ENCODE assay signal across 17 cellular contexts in the genomic region with DNA sequence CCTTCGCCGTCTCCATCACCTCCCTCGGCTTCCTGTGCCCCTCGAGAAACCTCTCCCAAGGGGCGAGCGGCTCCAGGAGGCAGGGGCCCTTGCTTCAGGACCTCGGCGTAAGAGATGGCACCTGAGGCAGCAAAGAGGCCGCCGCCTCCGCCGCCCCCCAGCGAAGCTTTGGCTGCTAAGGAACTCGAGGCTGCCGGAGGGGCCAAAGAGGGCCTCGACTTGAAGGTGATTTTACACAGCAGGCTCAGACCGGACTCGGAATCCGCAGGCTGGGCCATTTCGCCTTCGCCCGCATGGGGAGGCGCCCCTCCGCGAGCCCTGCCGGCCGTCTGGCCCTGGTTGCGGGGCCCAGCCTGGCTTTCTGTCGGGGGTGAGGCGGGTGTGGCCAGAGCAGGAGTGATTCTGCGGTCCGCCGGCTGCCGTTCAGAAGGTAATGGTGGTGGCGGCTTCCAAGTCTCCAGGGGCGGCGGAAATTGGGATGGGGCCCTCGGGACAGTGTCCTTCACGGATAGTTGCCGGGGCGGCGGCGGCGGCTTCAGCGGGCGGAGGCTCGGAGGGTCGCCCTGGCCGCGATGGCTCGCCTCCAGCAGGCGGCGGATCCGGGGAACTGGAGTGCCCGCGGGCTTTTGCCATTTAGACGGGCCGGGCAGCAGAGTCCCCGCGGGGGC. TPM values are rescaled to one million over a fixed set of nuclear protein-coding genes. Genes with fewer than 3 reads are reported as not detected.
A peak's percentile ranks its signal among the peaks of the same experiment; 100 is the strongest.
DNase-seq lines count a peak whose midpoint lies in the region; ATAC-seq, FAIRE-seq and TF ChIP-seq lines count a peak whose summit lies in the region.
"Had no signal": no experiment of that assay in that cellular context is flagged by ENCODE, and none has a peak within 500 bp of the region (broad histone marks: within the 10 kb centered on the region; RNA-seq: fewer than 3 reads in every experiment).

No MANE protein-coding gene starts in this region.

- H4K91ac ChIP-seq in H1 (replicated peaks; ENCODE audit: insufficient read length, low read length), result no peak overlapping the region
- H4K91ac ChIP-seq in neuronal stem cell (ENCODE audit: low read depth, low read length, poor library complexity), result no peak overlapping the region

- H3K79me1 ChIP-seq in H1 (ENCODE audit: low read depth, low read length), result peaks cover 4% of the 10 kb centered on the region; the same call in 1 of the 2 replicates
- peaks cover 5% of the 10 kb centered on the region for H3K79me1 ChIP-seq in neuronal stem cell (ENCODE audit: low read depth, low read length)

- no peak for ATAC-seq in GM21381 (IDR thresholded peaks at IDR 0.05; ENCODE audit: unreplicated experiment)
- ATAC-seq in GM18498 (IDR thresholded peaks at IDR 0.05; ENCODE audit: unreplicated experiment), result no peak
- ATAC-seq: activated CD8-positive, alpha-beta T cell treated with anti-CD3 and anti-CD28 coated beads for 36 hours had no signal

- H4K8ac ChIP-seq in H1 (ENCODE audit: extremely low read depth, insufficient read depth, low read length), result peak overlapping the region; percentile 62; the same call in 1 of the 2 replicates
- H4K8ac ChIP-seq in neuronal stem cell (ENCODE audit: low read depth, low read length), result no peak overlapping the region

- peaks cover 0 to 14% of the 10 kb centered on the region in 2 experiments for H4K20me1 ChIP-seq in H1 (replicated peaks in 1 of 2; ENCODE audit: control insufficient read depth in 1 of 2, insufficient read depth in 2 of 2, low read length in 2 of 2)

- H2BK120ac ChIP-seq in H1 (replicated peaks; ENCODE audit: low read depth, low read length), result no peak overlapping the region
- H2BK120ac ChIP-seq in neuronal stem cell (ENCODE audit: low read depth, low read length), result no peak overlapping the region

- H3K36me3 ChIP-seq in HEK293 (ENCODE audit: control insufficient read depth in 2 of 2, insufficient read depth in 1 of 2, low read length in 2 of 2) (peaks cover 29 to 47% of the 10 kb centered on the region in 2 experiments), H1 (ENCODE audit: control insufficient read depth in 2 of 4, insufficient read depth in 4 of 4, low read length in 3 of 4) (peaks cover 4 to 17% (median 12%) of the 10 kb centered on the region in 4 experiments; a peak in 7 of 8 replicates), neuronal stem cell (replicated peaks in 1 of 2; ENCODE audit: control insufficient read depth in 2 of 2, insufficient read depth in 2 of 2, low read length in 2 of 2) (peaks cover 21 to 51% of the 10 kb centered on the region in 2 donors)

- H3K18ac ChIP-seq in H1 (ENCODE audit: extremely low read depth, low read length) (no peak overlapping the region; the same call in 1 of the 2 replicates), neuronal stem cell (ENCODE audit: low read length) (no peak overlapping the region)

- H2BK15ac ChIP-seq in H1 (ENCODE audit: low read length) (no peak overlapping the region), neuronal stem cell (ENCODE audit: low read length) (no peak overlapping the region)

- no peak overlapping the region for H3K56ac ChIP-seq in H1 (replicated peaks; ENCODE audit: insufficient read length, low read depth, low read length)

- H3K27me3 ChIP-seq in H1 (replicated peaks in 1 of 4; ENCODE audit: control insufficient read depth in 3 of 4, extremely low read depth in 1 of 4, insufficient read depth in 3 of 4, low read length in 3 of 4), result no peaks in the 10 kb centered on the region
- no peaks in the 10 kb centered on the region for H3K27me3 ChIP-seq in neuronal stem cell (ENCODE audit: control insufficient read depth in 3 of 3, insufficient read depth in 3 of 3, low read depth in 1 of 3, low read length in 3 of 3)
- H3K27me3 ChIP-seq: dorsolateral prefrontal cortex had no signal

- peaks cover 26% of the 10 kb centered on the region for H3K4me1 Mint-ChIP-seq in CD14-positive monocyte

- H3K4me3 Mint-ChIP-seq in CD14-positive monocyte, result peak overlapping the region; percentile 79 to 93

- peaks cover 12% of the 10 kb centered on the region for H3K23me2 ChIP-seq in H1 (ENCODE audit: low read depth, low read length)

- H3K4ac ChIP-seq in H1 (replicated peaks; ENCODE audit: insufficient read length, low read depth, low read length) (no peak overlapping the region), neuronal stem cell (ENCODE audit: low read length) (no peak overlapping the region)

- CTCF ChIA-PET in HEK293 (lab: Yijun Ruan, JAX) (interaction anchor here (1.4 to 1.9 kb wide), 2 partner anchors 16 to 152 kb away, joined by 4 to 14 read pairs; partner anchors contain the start of gene FAM98C), H1 (lab: Charles Lee; ENCODE audit: partially characterized antibody) (interaction anchor here (0.6 to 3.2 kb wide), 8 partner anchors 11 to 485 kb away, joined by 3 to 37 read pairs (median 4); partner anchors contain the start of genes FAM98C and PSMD8)

- peaks cover 19% of the 10 kb centered on the region for H3K4me1 ChIP-seq in HEK293 (ENCODE audit: control insufficient read depth, insufficient read depth, low read length)
- peaks cover 3 to 21% (median 11%) of the 10 kb centered on the region in 4 experiments for H3K4me1 ChIP-seq in H1 (replicated peaks in 1 of 4; ENCODE audit: control insufficient read depth in 3 of 4, insufficient read depth in 4 of 4, low read length in 3 of 4)
- peaks cover 8% of the 10 kb centered on the region in 2 donors for H3K4me1 ChIP-seq in neuronal stem cell (ENCODE audit: control insufficient read depth in 2 of 2, insufficient read depth in 1 of 2, low read depth in 1 of 2, low read length in 2 of 2)

- H3K23ac ChIP-seq in H1 (ENCODE audit: insufficient read length), result no peak overlapping the region
- H3K23ac ChIP-seq in neuronal stem cell (ENCODE audit: low read depth, low read length, poor library complexity), result no peak overlapping the region

- no peak for FAIRE-seq in H1 (lab: Jason Lieb, UNC)
- FAIRE-seq: G401.6 had no signal

- H3K9ac ChIP-seq in H1 (replicated peaks in 1 of 4; ENCODE audit: extremely low read depth in 1 of 4, low read depth in 3 of 4, low read length in 3 of 4), result no peak overlapping the region; a peak in 1 of 7 replicates
- H3K9ac ChIP-seq in neuronal stem cell (ENCODE audit: low read depth, low read length, poor library complexity), result no peak overlapping the region

- DNase-seq in CD14-positive monocyte (ENCODE audit: low spot score) (no peak), H1 (ENCODE audit: low read depth in 1 of 2, low spot score in 2 of 2) (no peak), neuronal stem cell (ENCODE audit: low spot score) (no peak), putamen (ENCODE audit: low spot score) (no peak), activated gamma-delta T cell treated with Interleukin-2 at 50 U/mL for 16 hours (no peak)
- DNase-seq: C1 segment of cervical spinal cord, dorsolateral prefrontal cortex, NCI-H2029 treated with DMSO at 0.1 percent for 48 hours, SHP77 treated with DMSO at 0.1 percent for 48 hours, transverse colon had no signal

- peak overlapping the region in 1 of 7 donors; percentile 58 for H3K27ac Mint-ChIP-seq in CD14-positive monocyte
- H3K27ac Mint-ChIP-seq: activated CD8-positive, alpha-beta T cell treated with anti-CD3 and anti-CD28 coated beads for 36 hours had no signal

- H3K4me2 ChIP-seq in H1 (ENCODE audit: insufficient read depth in 1 of 2, low read depth in 2 of 2, low read length in 2 of 2), result peak overlapping the region; percentile 82 to 92
- no peak overlapping the region for H3K4me2 ChIP-seq in neuronal stem cell (ENCODE audit: insufficient read depth, low read length, poor library complexity, severe bottlenecking)

- H3K36me3 Mint-ChIP-seq in CD14-positive monocyte, result peaks cover 37 to 42% of the 10 kb centered on the region in 2 donors

- no peaks in the 10 kb centered on the region for H3K9me3 ChIP-seq in HEK293 (ENCODE audit: control insufficient read depth, insufficient read depth, low read depth, low read length)
- H3K9me3 ChIP-seq in H1 (ENCODE audit: insufficient read depth in 2 of 2, low read depth in 1 of 2, low read length in 1 of 2), result no peaks in the 10 kb centered on the region
- H3K9me3 ChIP-seq in neuronal stem cell (replicated peaks in 1 of 2; ENCODE audit: control insufficient read depth in 2 of 2, insufficient read depth in 1 of 2, low read depth in 1 of 2, low read length in 2 of 2), result no peaks in the 10 kb centered on the region
- H3K9me3 ChIP-seq: mucosa of descending colon, prostate gland, transverse colon had no signal

- peaks cover 0 to 7% of the 10 kb centered on the region in 2 experiments; a peak in 2 of 4 replicates for H3K79me2 ChIP-seq in H1 (ENCODE audit: control insufficient read depth in 1 of 2, insufficient read depth in 2 of 2, low read length in 2 of 2)

- intact Hi-C loops in CD14-positive monocyte (cut with micrococcal nuclease), result no loop called here

- WGBS in H1 (ENCODE audit: extremely low coverage in 1 of 2, insufficient coverage in 1 of 2, insufficient read length in 1 of 2, insufficient replicate concordance in 2 of 2, low coverage in 1 of 2, low lambda C conversion rate in 2 of 2, missing lambda C conversion rate in 1 of 2), 2 experiments, result 81% methylated on average over 25 of the region's 60 CpGs; no CpG with 5 or more reads in 1 of the 2 experiments
- WGBS in neuronal stem cell (ENCODE audit: extremely low coverage in 2 of 2, insufficient read length in 2 of 2, insufficient replicate concordance in 1 of 2), 2 donors, result no CpG with 5 or more reads among the region's 60 CpGs

- no peak for TF ChIP-seq CTCF in CD14-positive monocyte (IDR thresholded peaks at IDR 0.05)
- TF ChIP-seq CTCF in HEK293 (tag by site-specific recombination; IDR thresholded peaks at IDR 0.05), result no peak
- no peak for TF ChIP-seq CTCF in H1 (IDR thresholded peaks at IDR 0.05; ENCODE audit: control extremely low read depth in 1 of 3, insufficient read depth in 1 of 3, low read depth in 1 of 3, low read length in 3 of 3)

- no peak overlapping the region for H2AK5ac ChIP-seq in H1 (ENCODE audit: low read depth, low read length)
- peak overlapping the region; percentile 27 for H2AK5ac ChIP-seq in neuronal stem cell (ENCODE audit: low read depth, low read length)

- TF ChIP-seq RAD21 in H1 (IDR thresholded peaks at IDR 0.05 in 1 of 2, conservative IDR thresholded peaks at IDR 0.05 in 1 of 2; ENCODE audit: low read depth in 2 of 2, low read length in 2 of 2), result no peak

- H4K5ac ChIP-seq in H1 (ENCODE audit: insufficient read length, low read depth, low read length), result no peak overlapping the region

- H3K9me3 Mint-ChIP-seq in CD14-positive monocyte, result peaks cover 0 to 10% (median 3%) of the 10 kb centered on the region in 7 donors
- H3K9me3 Mint-ChIP-seq: activated CD8-positive, alpha-beta T cell treated with anti-CD3 and anti-CD28 coated beads for 36 hours had no signal

- no peak for TF ChIP-seq EP300 in H1 (IDR thresholded peaks at IDR 0.05; ENCODE audit: borderline replicate concordance in 1 of 2, low read depth in 2 of 2, low read length in 2 of 2)

- H2AFZ ChIP-seq in H1 (ENCODE audit: low read length) (no peak overlapping the region), neuronal stem cell (ENCODE audit: low read length) (no peak overlapping the region)

- H3K4me3 ChIP-seq in HEK293 (ENCODE audit: low read depth, low read length) (no peak overlapping the region), H1 (ENCODE audit: extremely low read depth in 1 of 4, insufficient read depth in 2 of 4, low read depth in 3 of 4, low read length in 4 of 4) (peak overlapping the region in 2 of 4 experiments; percentile 7 to 95; a peak in 5 of 8 replicates), neuronal stem cell (ENCODE audit: low read length in 2 of 2) (no peak overlapping the region)
- H3K4me3 ChIP-seq: mucosa of descending colon had no signal

- no peak overlapping the region for H3K14ac ChIP-seq in H1 (ENCODE audit: insufficient read length)
- no peak overlapping the region for H3K14ac ChIP-seq in neuronal stem cell (ENCODE audit: low read length)

- peaks cover 42 to 71% (median 52%) of the 10 kb centered on the region in 3 donors for H3K27me3 Mint-ChIP-seq in CD14-positive monocyte (ENCODE audit: low read depth in 3 of 3)

- H2BK5ac ChIP-seq in H1 (ENCODE audit: low read depth, low read length), result no peak overlapping the region
- no peak overlapping the region for H2BK5ac ChIP-seq in neuronal stem cell (ENCODE audit: low read length)

- H2BK20ac ChIP-seq in H1 (ENCODE audit: low read length), result no peak overlapping the region

- no peak for TF ChIP-seq POLR2A in H1 (IDR thresholded peaks at IDR 0.05; ENCODE audit: control extremely low read depth in 1 of 2, low read depth in 2 of 2, low read length in 2 of 2)

- POLR2A ChIA-PET in HEK293 (lab: Yijun Ruan, JAX) (interaction anchor here (1.5 to 4.7 kb wide), 6 partner anchors 11 to 544 kb away, joined by 4 to 223 read pairs (median 18); partner anchors contain the start of genes ACTN4, CATSPERG, MRPS12 and PSMD8), H1 (lab: Charles Lee; ENCODE audit: partially characterized antibody) (interaction anchor here (0.6 to 3.0 kb wide), 5 partner anchors 8 to 115 kb away, joined by 3 to 12 read pairs (median 3); no protein-coding TSS in a partner anchor)

- peak overlapping the region; percentile 63; the same call in 1 of the 2 replicates for H3K27ac ChIP-seq in HEK293 (ENCODE audit: extremely low read depth, low read depth, low read length)
- H3K27ac ChIP-seq in H1 (ENCODE audit: low read depth, low read length), result no peak overlapping the region
- no peak overlapping the region for H3K27ac ChIP-seq in neuronal stem cell (replicated peaks; ENCODE audit: low read length)

- H2BK12ac ChIP-seq in H1 (ENCODE audit: low read depth, low read length) (no peak overlapping the region), neuronal stem cell (ENCODE audit: low read length) (no peak overlapping the region)

RNA-seq across cellular contexts. Expression of gene GGN, which starts 1.4 kb away (rescaled TPM):
- polyA plus RNA-seq in CD14-positive monocyte (under 1 TPM in 1 of 2 donors, not detected in 1; 0.12 TPM), H1 (2011; rRNA removed) (0.47 and 0.69 TPM in 2 replicates)
- total RNA-seq in H1 (2021; fragmentation: NEBNext Ultra II Directional; extraction: Animal tissue kit (Norgen Biotek cat#: 25700)), result 1.2 and 2.7 TPM in 2 replicates
- polyA plus RNA-seq in H1 (2011; cell fraction: cytosol; rRNA removed), result 0.44 TPM
- 1.5 TPM for polyA plus RNA-seq in H1 (2011; cell fraction: nucleus; rRNA removed)
- 0.79 to 1.6 TPM (median 1.0 TPM) in 4 replicates for polyA plus RNA-seq in H1 (2012, experiment 1 of 2)
- 0.25 TPM for polyA plus RNA-seq in H1 (2012, experiment 2 of 2)
- 1.4 TPM for polyA plus RNA-seq in H1 (2013, experiment 1 of 2)
- polyA plus RNA-seq in H1 (2013, experiment 2 of 2), result 0.77 TPM
- 0.06 TPM in 1 of 2 replicates, not detected in the other for polyA minus RNA-seq in H1 (2011; rRNA and poly(A)+ RNA removed)
- polyA minus RNA-seq in H1 (2011; cell fraction: cytosol; rRNA and poly(A)+ RNA removed), result not detected
- polyA minus RNA-seq in H1 (2011; cell fraction: nucleus; rRNA and poly(A)+ RNA removed), result 1.00 TPM
- polyA plus RNA-seq in neuronal stem cell (2013, experiment 1 of 2), result 1.7 TPM
- polyA plus RNA-seq in neuronal stem cell (2013, experiment 2 of 2), result 1.7 TPM
- total RNA-seq: activated CD8-positive, alpha-beta T cell treated with anti-CD3 and anti-CD28 coated beads for 36 hours; transverse colon had no signal

RNA-seq across cellular contexts. Expression of gene SPRED3, which starts 2.1 kb away (rescaled TPM):
- polyA plus RNA-seq in CD14-positive monocyte (not detected), H1 (2011; rRNA removed) (10.3 and 13.5 TPM in 2 replicates)
- 7.1 and 8.1 TPM in 2 replicates for total RNA-seq in H1 (2021; fragmentation: NEBNext Ultra II Directional; extraction: Animal tissue kit (Norgen Biotek cat#: 25700))
- 9.5 TPM for polyA plus RNA-seq in H1 (2011; cell fraction: cytosol; rRNA removed)
- polyA plus RNA-seq in H1 (2011; cell fraction: nucleus; rRNA removed), result 28.3 TPM
- polyA plus RNA-seq in H1 (2012, experiment 1 of 2), result 8.0 to 11.4 TPM (median 9.0 TPM) in 4 replicates
- polyA plus RNA-seq in H1 (2012, experiment 2 of 2), result 4.8 TPM
- 6.6 TPM for polyA plus RNA-seq in H1 (2013, experiment 1 of 2)
- polyA plus RNA-seq in H1 (2013, experiment 2 of 2), result 6.1 TPM
- 3.8 and 5.4 TPM in 2 replicates for polyA minus RNA-seq in H1 (2011; rRNA and poly(A)+ RNA removed)
- 3.0 TPM for polyA minus RNA-seq in H1 (2011; cell fraction: cytosol; rRNA and poly(A)+ RNA removed)
- 16.1 TPM for polyA minus RNA-seq in H1 (2011; cell fraction: nucleus; rRNA and poly(A)+ RNA removed)
- 10.3 TPM for polyA plus RNA-seq in neuronal stem cell (2013, experiment 1 of 2)
- polyA plus RNA-seq in neuronal stem cell (2013, experiment 2 of 2), result 10.5 TPM

RNA-seq across cellular contexts. Expression of gene PSMD8, which starts 12.1 kb away (rescaled TPM):
- polyA plus RNA-seq in CD14-positive monocyte, result 100 to 1,000 TPM; 179 to 207 TPM
- total RNA-seq in H1 (2021; fragmentation: NEBNext Ultra II Directional; extraction: Animal tissue kit (Norgen Biotek cat#: 25700)), result 170 and 183 TPM in 2 replicates
- polyA plus RNA-seq in H1 (2011; rRNA removed), result 410 and 486 TPM in 2 replicates
- 380 TPM for polyA plus RNA-seq in H1 (2011; cell fraction: cytosol; rRNA removed)
- polyA plus RNA-seq in H1 (2011; cell fraction: nucleus; rRNA removed), result 266 TPM
- 152 to 242 TPM (median 222 TPM) in 4 replicates for polyA plus RNA-seq in H1 (2012, experiment 1 of 2)
- 239 TPM for polyA plus RNA-seq in H1 (2012, experiment 2 of 2)
- 138 TPM for polyA plus RNA-seq in H1 (2013, experiment 1 of 2)
- polyA plus RNA-seq in H1 (2013, experiment 2 of 2), result 143 TPM
- polyA minus RNA-seq in H1 (2011; rRNA and poly(A)+ RNA removed), result 235 and 279 TPM in 2 replicates
- 103 TPM for polyA minus RNA-seq in H1 (2011; cell fraction: cytosol; rRNA and poly(A)+ RNA removed)
- 69.3 TPM for polyA minus RNA-seq in H1 (2011; cell fraction: nucleus; rRNA and poly(A)+ RNA removed)
- 142 TPM for polyA plus RNA-seq in neuronal stem cell (2013, experiment 1 of 2)
- polyA plus RNA-seq in neuronal stem cell (2013, experiment 2 of 2), result 138 TPM

RNA-seq across cellular contexts. Expression of gene FAM98C, which starts 16.5 kb away (rescaled TPM):
- polyA plus RNA-seq in CD14-positive monocyte (10 to 100 TPM in 1 of 2 donors, 1 to 10 TPM in 1; 8.5 to 12.6 TPM), H1 (2011; rRNA removed) (9.4 and 12.3 TPM in 2 replicates)
- 4.6 and 6.1 TPM in 2 replicates for total RNA-seq in H1 (2021; fragmentation: NEBNext Ultra II Directional; extraction: Animal tissue kit (Norgen Biotek cat#: 25700))
- polyA plus RNA-seq in H1 (2011; cell fraction: cytosol; rRNA removed), result 12.2 TPM
- 24.9 TPM for polyA plus RNA-seq in H1 (2011; cell fraction: nucleus; rRNA removed)
- polyA plus RNA-seq in H1 (2012, experiment 1 of 2), result 5.2 to 9.0 TPM (median 6.8 TPM) in 4 replicates
- 20.7 TPM for polyA plus RNA-seq in H1 (2012, experiment 2 of 2)
- polyA plus RNA-seq in H1 (2013, experiment 1 of 2), result 3.9 TPM
- polyA plus RNA-seq in H1 (2013, experiment 2 of 2), result 4.0 TPM
- 1.7 TPM in 2 replicates for polyA minus RNA-seq in H1 (2011; rRNA and poly(A)+ RNA removed)
- polyA minus RNA-seq in H1 (2011; cell fraction: cytosol; rRNA and poly(A)+ RNA removed), result 3.9 TPM
- polyA minus RNA-seq in H1 (2011; cell fraction: nucleus; rRNA and poly(A)+ RNA removed), result 6.6 TPM
- 5.4 TPM for polyA plus RNA-seq in neuronal stem cell (2013, experiment 1 of 2)
- polyA plus RNA-seq in neuronal stem cell (2013, experiment 2 of 2), result 5.3 TPM

RNA-seq across cellular contexts. Expression of gene RASGRP4, which starts 39.6 kb away (rescaled TPM):
- polyA plus RNA-seq in CD14-positive monocyte (10 to 100 TPM; 30.2 to 50.3 TPM), H1 (2011; rRNA removed) (3.1 and 5.7 TPM in 2 replicates)
- 1.9 and 2.0 TPM in 2 replicates for total RNA-seq in H1 (2021; fragmentation: NEBNext Ultra II Directional; extraction: Animal tissue kit (Norgen Biotek cat#: 25700))
- 3.1 TPM for polyA plus RNA-seq in H1 (2011; cell fraction: cytosol; rRNA removed)
- polyA plus RNA-seq in H1 (2011; cell fraction: nucleus; rRNA removed), result 7.7 TPM
- 1.2 to 2.0 TPM (median 1.6 TPM) in 4 replicates for polyA plus RNA-seq in H1 (2012, experiment 1 of 2)
- polyA plus RNA-seq in H1 (2012, experiment 2 of 2), result 1.1 TPM
- polyA plus RNA-seq in H1 (2013, experiment 1 of 2), result 2.3 TPM
- 2.0 TPM for polyA plus RNA-seq in H1 (2013, experiment 2 of 2)
- 1.3 and 1.7 TPM in 2 replicates for polyA minus RNA-seq in H1 (2011; rRNA and poly(A)+ RNA removed)
- 1.3 TPM for polyA minus RNA-seq in H1 (2011; cell fraction: cytosol; rRNA and poly(A)+ RNA removed)
- polyA minus RNA-seq in H1 (2011; cell fraction: nucleus; rRNA and poly(A)+ RNA removed), result 1.6 TPM
- polyA plus RNA-seq in neuronal stem cell (2013, experiment 1 of 2), result 0.10 TPM
- polyA plus RNA-seq in neuronal stem cell (2013, experiment 2 of 2), result 0.17 TPM

Comparison
In these comparisons a context has a peak if more than half of its experiments do, and no peak if none do; other contexts are left out.
1. RNA of gene SPRED3, which starts 2.1 kb away (polyA plus RNA-seq): 4.8 to 28.3 TPM in H1; not detected in CD14-positive monocyte; every median in the first group is over 4 times any median in the second.